8 cellular contexts compared by ENCODE assay signal in the genomic region with DNA sequence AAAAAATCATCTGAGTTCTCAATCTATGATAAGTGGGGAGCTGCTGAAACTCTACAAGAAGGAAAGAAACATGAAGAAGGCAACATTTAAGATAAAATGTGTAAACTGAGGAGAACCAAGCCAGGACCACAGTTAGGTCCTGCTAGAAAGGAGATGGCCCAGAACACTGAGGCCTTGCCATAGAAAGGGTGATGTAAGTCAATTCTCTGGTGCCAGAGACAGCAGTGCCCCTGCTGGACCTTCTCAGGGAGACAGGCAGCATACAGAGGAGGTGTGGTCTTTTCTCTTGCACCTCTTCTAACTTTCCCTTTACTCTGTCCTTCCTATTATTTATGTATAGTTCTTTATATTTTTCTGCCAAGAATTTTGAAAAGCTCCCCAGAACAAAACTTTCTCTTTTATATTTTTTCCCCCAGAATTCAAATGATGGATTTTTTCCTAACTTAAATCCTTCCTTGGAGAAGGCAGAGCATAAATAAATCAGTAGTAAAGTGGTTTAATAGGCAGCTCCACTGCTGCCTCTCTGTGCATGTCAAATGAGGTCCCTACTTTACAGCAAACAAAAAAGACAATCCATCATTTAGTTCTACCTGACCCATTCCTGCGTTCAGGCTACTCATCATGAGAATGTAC. TPM values are rescaled to one million over a fixed set of nuclear protein-coding genes. Genes with fewer than 3 reads are reported as not detected.
A peak's percentile ranks its signal among the peaks of the same experiment; 100 is the strongest.
DNase-seq lines count a peak whose midpoint lies in the region; ATAC-seq and TF ChIP-seq lines count a peak whose summit lies in the region.

No MANE protein-coding gene starts in this region.

- peaks cover 26% of the 10 kb centered on the region for H3K4me1 Mint-ChIP-seq in activated CD8-positive, alpha-beta memory T cell treated with anti-CD3 and anti-CD28 coated beads, Interleukin-2, amount 10 ng/mL, durations not matched to agents 7 days and 5 days
- H3K4me1 Mint-ChIP-seq in activated CD8-positive, alpha-beta T cell treated with anti-CD3 and anti-CD28 coated beads, Interleukin-2, amount 10 ng/mL, durations not matched to agents 7 days and 5 days (ENCODE audit: low read depth): peaks cover 35% of the 10 kb centered on the region
- H3K4me1 Mint-ChIP-seq in immature natural killer cell: peaks cover 7 to 16% of the 10 kb centered on the region in 2 donors

- no peak for DNase-seq in activated CD8-positive, alpha-beta memory T cell treated with anti-CD3 and anti-CD28 coated beads, Interleukin-2, amount 10 ng/mL, durations not matched to agents 7 days and 5 days
- DNase-seq in activated CD8-positive, alpha-beta memory T cell treated with anti-CD3 and anti-CD28 coated beads, Interleukin-2, amount 50 U/mL, for 48 hours: no peak
- DNase-seq in LoVo (ENCODE audit: low spot score) (peak; percentile 24), right atrium auricular region (ENCODE audit: low spot score) (peak; percentile 69), stromal cell of bone marrow (ENCODE audit: low read depth) (peak; percentile 52), immature natural killer cell (no peak), omental fat pad (ENCODE audit: low spot score) (no peak)
- DNase-seq in activated CD8-positive, alpha-beta T cell treated with anti-CD3 and anti-CD28 coated beads, Interleukin-2, amount 10 ng/mL, durations not matched to agents 7 days and 5 days: peak; percentile 48

- H3K27ac Mint-ChIP-seq in activated CD8-positive, alpha-beta memory T cell treated with anti-CD3 and anti-CD28 coated beads, Interleukin-2, amount 10 ng/mL, durations not matched to agents 7 days and 5 days: peak overlapping the region; percentile 53
- H3K27ac Mint-ChIP-seq in activated CD8-positive, alpha-beta T cell treated with anti-CD3 and anti-CD28 coated beads, Interleukin-2, amount 10 ng/mL, durations not matched to agents 7 days and 5 days: peak overlapping the region; percentile 59
- H3K27ac Mint-ChIP-seq in immature natural killer cell: peak overlapping the region in 1 of 6 donors; percentile 50

- H3K4me3 ChIP-seq in right atrium auricular region: no peak overlapping the region

- H3K4me1 ChIP-seq in right atrium auricular region: peaks cover 0 to 29% of the 10 kb centered on the region in 2 donors

- peak; percentile 36 to 57 for TF ChIP-seq CTCF in right atrium auricular region (IDR thresholded peaks at IDR 0.05)
- no peak for TF ChIP-seq CTCF in omental fat pad (IDR thresholded peaks at IDR 0.05)

- peak; percentile 56 for ATAC-seq in activated CD8-positive, alpha-beta memory T cell treated with anti-CD3 and anti-CD28 coated beads, Interleukin-2, amount 10 ng/mL, durations not matched to agents 7 days and 5 days
- ATAC-seq in activated CD8-positive, alpha-beta T cell treated with anti-CD3 and anti-CD28 coated beads, Interleukin-2, amount 10 ng/mL, durations not matched to agents 7 days and 5 days: peak; percentile 57
- ATAC-seq in omental fat pad (ENCODE audit: low FRiP score): no peak

- no peaks in the 10 kb centered on the region for H3K9me3 Mint-ChIP-seq in activated CD8-positive, alpha-beta memory T cell treated with anti-CD3 and anti-CD28 coated beads, Interleukin-2, amount 10 ng/mL, durations not matched to agents 7 days and 5 days (ENCODE audit: low read depth)
- H3K9me3 Mint-ChIP-seq in activated CD8-positive, alpha-beta T cell treated with anti-CD3 and anti-CD28 coated beads, Interleukin-2, amount 10 ng/mL, durations not matched to agents 7 days and 5 days (ENCODE audit: insufficient read depth): no peaks in the 10 kb centered on the region
- H3K9me3 Mint-ChIP-seq in immature natural killer cell: no peaks in the 10 kb centered on the region

- H3K36me3 ChIP-seq in right atrium auricular region: peaks cover 19% of the 10 kb centered on the region

- POLR2A ChIA-PET in activated CD8-positive, alpha-beta T cell treated with anti-CD3 and anti-CD28 coated beads, Interleukin-2, amount 10 ng/mL, durations not matched to agents 7 days and 5 days (lab: Charles Lee): interaction anchor here (1.0 kb wide), 1 partner anchor 9 kb away, joined by 4 read pairs; a partner anchor contains a TSS

- H3K27me3 ChIP-seq in right atrium auricular region: no peaks in the 10 kb centered on the region

- no peak overlapping the region for H3K27ac ChIP-seq in right atrium auricular region

- CTCF ChIA-PET in activated CD8-positive, alpha-beta memory T cell treated with anti-CD3 and anti-CD28 coated beads, Interleukin-2, amount 10 ng/mL, durations not matched to agents 7 days and 5 days (lab: Charles Lee): interaction anchor here (1.3 to 4.2 kb wide), 6 partner anchors 8 to 122 kb away, joined by 3 to 64 read pairs (median 12); a partner anchor contains a TSS
- CTCF ChIA-PET in activated CD8-positive, alpha-beta T cell treated with anti-CD3 and anti-CD28 coated beads, Interleukin-2, amount 10 ng/mL, durations not matched to agents 7 days and 5 days (lab: Charles Lee): interaction anchor here (0.8 to 2.7 kb wide), 7 partner anchors 9 to 123 kb away, joined by 3 to 44 read pairs (median 8); a partner anchor contains a TSS

- peaks cover 10% of the 10 kb centered on the region for H3K36me3 Mint-ChIP-seq in activated CD8-positive, alpha-beta memory T cell treated with anti-CD3 and anti-CD28 coated beads, Interleukin-2, amount 10 ng/mL, durations not matched to agents 7 days and 5 days
- H3K36me3 Mint-ChIP-seq in activated CD8-positive, alpha-beta T cell treated with anti-CD3 and anti-CD28 coated beads, Interleukin-2, amount 10 ng/mL, durations not matched to agents 7 days and 5 days (ENCODE audit: low read depth): peaks cover 43% of the 10 kb centered on the region
- peaks cover 0 to 10% (median 5%) of the 10 kb centered on the region in 3 donors for H3K36me3 Mint-ChIP-seq in immature natural killer cell

- H3K4me3 Mint-ChIP-seq in activated CD8-positive, alpha-beta memory T cell treated with anti-CD3 and anti-CD28 coated beads, Interleukin-2, amount 10 ng/mL, durations not matched to agents 7 days and 5 days: no peak overlapping the region
- H3K4me3 Mint-ChIP-seq in activated CD8-positive, alpha-beta T cell treated with anti-CD3 and anti-CD28 coated beads, Interleukin-2, amount 10 ng/mL, durations not matched to agents 7 days and 5 days: no peak overlapping the region
- H3K4me3 Mint-ChIP-seq in immature natural killer cell: no peak overlapping the region

- no peaks in the 10 kb centered on the region for H3K27me3 Mint-ChIP-seq in activated CD8-positive, alpha-beta memory T cell treated with anti-CD3 and anti-CD28 coated beads, Interleukin-2, amount 10 ng/mL, durations not matched to agents 7 days and 5 days
- H3K27me3 Mint-ChIP-seq in activated CD8-positive, alpha-beta T cell treated with anti-CD3 and anti-CD28 coated beads, Interleukin-2, amount 10 ng/mL, durations not matched to agents 7 days and 5 days (ENCODE audit: low read depth): no peaks in the 10 kb centered on the region
- H3K27me3 Mint-ChIP-seq in immature natural killer cell (ENCODE audit: low read depth in 3 of 3): peaks cover 0 to 2% (median 0%) of the 10 kb centered on the region in 3 donors

- no peaks in the 10 kb centered on the region for H3K9me3 ChIP-seq in right atrium auricular region

RNA-seq across cellular contexts. Expression of a gene that starts 9.0 kb away (rescaled TPM):
- total RNA-seq in activated CD8-positive, alpha-beta memory T cell treated with anti-CD3 and anti-CD28 coated beads, Interleukin-2, amount 10 ng/mL, durations not matched to agents 7 days and 5 days: 100 to 1,000 TPM in 1 of 2 experiments, 10 to 100 TPM in 1; 94.8 to 108 TPM
- 10 to 100 TPM; 88.1 to 89.6 TPM for total RNA-seq in activated CD8-positive, alpha-beta T cell treated with anti-CD3 and anti-CD28 coated beads, Interleukin-2, amount 10 ng/mL, durations not matched to agents 7 days and 5 days
- 100 to 1,000 TPM in 1 of 2 donors, 10 to 100 TPM in 1; 69.1 to 143 TPM for total RNA-seq in right atrium auricular region
- 10 to 100 TPM; 27.9 to 48.8 (median 37.4) TPM for polyA plus RNA-seq in immature natural killer cell
- total RNA-seq in omental fat pad: 10 to 100 TPM; 10.4 to 19.6 (median 15.5) TPM

RNA-seq across cellular contexts. Expression of a gene that starts 44.2 kb away (rescaled TPM):
- not detected for total RNA-seq in activated CD8-positive, alpha-beta memory T cell treated with anti-CD3 and anti-CD28 coated beads, Interleukin-2, amount 10 ng/mL, durations not matched to agents 7 days and 5 days
- total RNA-seq in activated CD8-positive, alpha-beta T cell treated with anti-CD3 and anti-CD28 coated beads, Interleukin-2, amount 10 ng/mL, durations not matched to agents 7 days and 5 days: not detected
- 10 to 100 TPM; 17.3 to 29.9 TPM for total RNA-seq in right atrium auricular region
- polyA plus RNA-seq in immature natural killer cell: not detected
- total RNA-seq in omental fat pad: 1 to 10 TPM in 1 of 4 donors, under 1 TPM in 3; 0.19 to 2.2 (median 0.45) TPM

Comparison
In these comparisons a context has a peak if more than half of its experiments do, and no peak if none do; other contexts are left out.
1. DNase-seq: peak in LoVo (single experiment), activated CD8-positive, alpha-beta T cell treated with anti-CD3 and anti-CD28 coated beads, Interleukin-2, amount 10 ng/mL, durations not matched to agents 7 days and 5 days (single experiment), right atrium auricular region (single experiment) and stromal cell of bone marrow (single experiment); none in activated CD8-positive, alpha-beta memory T cell treated with anti-CD3 and anti-CD28 coated beads, Interleukin-2, amount 10 ng/mL, durations not matched to agents 7 days and 5 days (single experiment), activated CD8-positive, alpha-beta memory T cell treated with anti-CD3 and anti-CD28 coated beads, Interleukin-2, amount 50 U/mL, for 48 hours (single experiment), immature natural killer cell (0 of 3) and omental fat pad (single experiment).
2. CTCF ChIP-seq: peak in right atrium auricular region (2 of 2); none in omental fat pad (0 of 3).
3. RNA of a gene that starts 44.2 kb away (total RNA-seq): 17.3 to 29.9 TPM in right atrium auricular region; 0.19 to 2.2 TPM in omental fat pad, not detected in activated CD8-positive, alpha-beta memory T cell treated with anti-CD3 and anti-CD28 coated beads, Interleukin-2, amount 10 ng/mL, durations not matched to agents 7 days and 5 days and not detected in activated CD8-positive, alpha-beta T cell treated with anti-CD3 and anti-CD28 coated beads, Interleukin-2, amount 10 ng/mL, durations not matched to agents 7 days and 5 days; every median in the first group is over 4 times any median in the second.